1 cellular context compared by ENCODE assay signal in the genomic region with DNA sequence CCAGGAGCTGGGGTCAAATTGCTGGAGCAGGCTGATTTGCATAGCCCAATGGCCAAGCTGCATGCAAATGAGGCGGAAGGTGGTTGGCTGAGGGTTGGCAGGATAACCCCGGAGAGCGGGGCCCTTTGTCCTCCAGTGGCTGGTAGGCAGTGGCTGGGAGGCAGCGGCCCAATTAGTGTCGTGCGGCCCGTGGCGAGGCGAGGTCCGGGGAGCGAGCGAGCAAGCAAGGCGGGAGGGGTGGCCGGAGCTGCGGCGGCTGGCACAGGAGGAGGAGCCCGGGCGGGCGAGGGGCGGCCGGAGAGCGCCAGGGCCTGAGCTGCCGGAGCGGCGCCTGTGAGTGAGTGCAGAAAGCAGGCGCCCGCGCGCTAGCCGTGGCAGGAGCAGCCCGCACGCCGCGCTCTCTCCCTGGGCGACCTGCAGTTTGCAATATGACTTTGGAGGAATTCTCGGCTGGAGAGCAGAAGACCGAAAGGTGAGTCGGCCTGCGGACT.
TF ChIP-seq lines count a peak whose summit lies in the region.

TSS of gene GADD45A (plus strand) at position 135 of the 491 bp plus-strand sequence. CDS start at position 429, 294 bp downstream.

TF ChIP-seq in GM12878, 131 proteins besides CTCF, POLR2A, EP300 and RAD21 (continued from another document and continues in another):
- TF ChIP-seq ATF2 (IDR thresholded peaks at IDR 0.05; ENCODE audit: low read length) (no peak), MYC (IDR thresholded peaks at IDR 0.05; ENCODE audit: insufficient read depth, insufficient read length, insufficient replicate concordance, low read length, severe bottlenecking) (peak; percentile 58), CBX3 (IDR thresholded peaks at IDR 0.05; ENCODE audit: borderline replicate concordance, low read depth) (no peak), SREBF1 (IDR thresholded peaks at IDR 0.05; ENCODE audit: low read length) (0 out of 2 replicates have a peak, but pooled peaks have one; percentile 14), ZBTB11 (CRISPR knock-in tag; IDR thresholded peaks at IDR 0.05) (peak; percentile 43; the same call in 1 of the 2 replicates), BHLHE40 (IDR thresholded peaks at IDR 0.05; ENCODE audit: borderline replicate concordance in 1 of 2, low read depth in 2 of 2, low read length in 1 of 2) (peak; percentile 63 to 84; a peak in 3 of 4 replicates), SREBF2 (IDR thresholded peaks at IDR 0.05; ENCODE audit: low read length) (no peak), ETV6 (conservative IDR thresholded peaks at IDR 0.05 in 1 of 2, IDR thresholded peaks at IDR 0.05 in 1 of 2; ENCODE audit: borderline replicate concordance in 1 of 2, low read depth in 1 of 2) (no peak), PKNOX1 (IDR thresholded peaks at IDR 0.05) (0 out of 2 replicates have a peak, but pooled peaks have one; percentile 9), CHD2 (IDR thresholded peaks at IDR 0.05; ENCODE audit: borderline replicate concordance, low read depth, low read length) (peak; percentile 64; the same call in 1 of the 2 replicates), TAF1 (IDR thresholded peaks at IDR 0.05; ENCODE audit: borderline replicate concordance, low read depth, low read length) (peak; percentile 99), PRDM15 (CRISPR knock-in tag; IDR thresholded peaks at IDR 0.05) (no peak), SIN3A (IDR thresholded peaks at IDR 0.05; ENCODE audit: low read depth, low read length) (no peak), KLF5 (IDR thresholded peaks at IDR 0.05; ENCODE audit: partially characterized antibody) (peak; percentile 63), MYB (IDR thresholded peaks at IDR 0.05; ENCODE audit: borderline replicate concordance, low read depth, low read length) (no peak), YY1 (IDR thresholded peaks at IDR 0.05; ENCODE audit: low read depth, low read length) (peak; percentile 63), NBN (IDR thresholded peaks at IDR 0.05) (peak; percentile 49; the same call in 1 of the 2 replicates), POLR2AphosphoS5 (IDR thresholded peaks at IDR 0.05; ENCODE audit: low read length) (peak; percentile 99), NRF1 (conservative IDR thresholded peaks at IDR 0.05; ENCODE audit: low read depth, low read length) (no peak), RCOR1 (conservative IDR thresholded peaks at IDR 0.05; ENCODE audit: low read depth, low read length) (0 out of 2 replicates have a peak, but pooled peaks have one; percentile 54), NR2C1 (IDR thresholded peaks at IDR 0.05) (peak; percentile 48; the same call in 1 of the 2 replicates), ATF7 (IDR thresholded peaks at IDR 0.05; ENCODE audit: low read depth) (0 out of 2 replicates have a peak, but pooled peaks have one; percentile 21), POLR2AphosphoS2 (IDR thresholded peaks at IDR 0.05; ENCODE audit: low read depth, low read length) (peak; percentile 99), IKZF2 (IDR thresholded peaks at IDR 0.05) (peak; percentile 31 to 32; a peak in 1 of 4 replicates), CBX5 (IDR thresholded peaks at IDR 0.05; ENCODE audit: low read depth) (no peak; the same call in none of the 2 replicates), GATAD2B (conservative IDR thresholded peaks at IDR 0.05; ENCODE audit: low read depth) (peak; percentile 92; the same call in 1 of the 2 replicates), CREM (IDR thresholded peaks at IDR 0.05; ENCODE audit: low read depth) (peak; percentile 54), HCFC1 (IDR thresholded peaks at IDR 0.05; ENCODE audit: low read length) (no peak), ZSCAN29 (IDR thresholded peaks at IDR 0.05) (no peak), MXI1 (IDR thresholded peaks at IDR 0.05; ENCODE audit: low read depth, low read length) (peak; percentile 65), SMC3 (IDR thresholded peaks at IDR 0.05; ENCODE audit: borderline replicate concordance, low read length) (peak; percentile 31; the same call in 1 of the 2 replicates), HDAC6 (IDR thresholded peaks at IDR 0.05; ENCODE audit: unreplicated experiment) (peak; percentile 14), ZZZ3 (IDR thresholded peaks at IDR 0.05; ENCODE audit: control insufficient read depth, insufficient read length, low read depth) (no peak), LARP7 (IDR thresholded peaks at IDR 0.05) (peak; percentile 97), RELA (IDR thresholded peaks at IDR 0.05; ENCODE audit: borderline replicate concordance, partially characterized antibody) (peak; percentile 24), CBFB (IDR thresholded peaks at IDR 0.05; ENCODE audit: low read depth) (peak; percentile 80), CEBPB (IDR thresholded peaks at IDR 0.05; ENCODE audit: borderline replicate concordance in 1 of 2, low read depth in 2 of 2, low read length in 2 of 2) (no peak), RUNX3 (IDR thresholded peaks at IDR 0.05; ENCODE audit: low read length) (peak; percentile 43; the same call in 1 of the 2 replicates), SMAD1 (IDR thresholded peaks at IDR 0.05; ENCODE audit: low read depth, partially characterized antibody) (peak; percentile 44), BACH1 (IDR thresholded peaks at IDR 0.05; ENCODE audit: borderline replicate concordance) (peak; percentile 95), STAT3 (IDR thresholded peaks at IDR 0.05; ENCODE audit: low read depth, low read length) (no peak), MTA3 (IDR thresholded peaks at IDR 0.05; ENCODE audit: borderline replicate concordance, low read length) (no peak), BRCA1 (IDR thresholded peaks at IDR 0.05; ENCODE audit: low read depth, low read length) (no peak), EZH2 (IDR thresholded peaks at IDR 0.05; ENCODE audit: borderline replicate concordance, control insufficient read depth, low read depth, low read length) (no peak)
- TF ChIP-seq, protein P1, sequence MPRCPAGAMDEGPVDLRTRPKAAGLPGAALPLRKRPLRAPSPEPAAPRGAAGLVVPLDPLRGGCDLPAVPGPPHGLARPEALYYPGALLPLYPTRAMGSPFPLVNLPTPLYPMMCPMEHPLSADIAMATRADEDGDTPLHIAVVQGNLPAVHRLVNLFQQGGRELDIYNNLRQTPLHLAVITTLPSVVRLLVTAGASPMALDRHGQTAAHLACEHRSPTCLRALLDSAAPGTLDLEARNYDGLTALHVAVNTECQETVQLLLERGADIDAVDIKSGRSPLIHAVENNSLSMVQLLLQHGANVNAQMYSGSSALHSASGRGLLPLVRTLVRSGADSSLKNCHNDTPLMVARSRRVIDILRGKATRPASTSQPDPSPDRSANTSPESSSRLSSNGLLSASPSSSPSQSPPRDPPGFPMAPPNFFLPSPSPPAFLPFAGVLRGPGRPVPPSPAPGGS (IDR thresholded peaks at IDR 0.05; ENCODE audit: borderline replicate concordance, insufficient read depth, low read depth, low read length, poor library complexity, severe bottlenecking) = peak; percentile 63
- TF ChIP-seq, protein P2, sequence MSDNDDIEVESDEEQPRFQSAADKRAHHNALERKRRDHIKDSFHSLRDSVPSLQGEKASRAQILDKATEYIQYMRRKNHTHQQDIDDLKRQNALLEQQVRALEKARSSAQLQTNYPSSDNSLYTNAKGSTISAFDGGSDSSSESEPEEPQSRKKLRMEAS (IDR thresholded peaks at IDR 0.05; ENCODE audit: low read depth, low read length) = peak; percentile 75
- TF ChIP-seq, protein P3, sequence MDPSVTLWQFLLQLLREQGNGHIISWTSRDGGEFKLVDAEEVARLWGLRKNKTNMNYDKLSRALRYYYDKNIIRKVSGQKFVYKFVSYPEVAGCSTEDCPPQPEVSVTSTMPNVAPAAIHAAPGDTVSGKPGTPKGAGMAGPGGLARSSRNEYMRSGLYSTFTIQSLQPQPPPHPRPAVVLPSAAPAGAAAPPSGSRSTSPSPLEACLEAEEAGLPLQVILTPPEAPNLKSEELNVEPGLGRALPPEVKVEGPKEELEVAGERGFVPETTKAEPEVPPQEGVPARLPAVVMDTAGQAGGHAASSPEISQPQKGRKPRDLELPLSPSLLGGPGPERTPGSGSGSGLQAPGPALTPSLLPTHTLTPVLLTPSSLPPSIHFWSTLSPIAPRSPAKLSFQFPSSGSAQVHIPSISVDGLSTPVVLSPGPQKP (IDR thresholded peaks at IDR 0.05; ENCODE audit: low read depth, low read length) = 0 out of 2 replicates have a peak, but pooled peaks have one; percentile 53
- TF ChIP-seq, protein P4, sequence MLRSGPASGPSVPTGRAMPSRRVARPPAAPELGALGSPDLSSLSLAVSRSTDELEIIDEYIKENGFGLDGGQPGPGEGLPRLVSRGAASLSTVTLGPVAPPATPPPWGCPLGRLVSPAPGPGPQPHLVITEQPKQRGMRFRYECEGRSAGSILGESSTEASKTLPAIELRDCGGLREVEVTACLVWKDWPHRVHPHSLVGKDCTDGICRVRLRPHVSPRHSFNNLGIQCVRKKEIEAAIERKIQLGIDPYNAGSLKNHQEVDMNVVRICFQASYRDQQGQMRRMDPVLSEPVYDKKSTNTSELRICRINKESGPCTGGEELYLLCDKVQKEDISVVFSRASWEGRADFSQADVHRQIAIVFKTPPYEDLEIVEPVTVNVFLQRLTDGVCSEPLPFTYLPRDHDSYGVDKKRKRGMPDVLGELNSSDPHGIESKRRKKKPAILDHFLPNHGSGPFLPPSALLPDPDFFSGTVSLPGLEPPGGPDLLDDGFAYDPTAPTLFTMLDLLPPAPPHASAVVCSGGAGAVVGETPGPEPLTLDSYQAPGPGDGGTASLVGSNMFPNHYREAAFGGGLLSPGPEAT (IDR thresholded peaks at IDR 0.05; ENCODE audit: low read depth) = no peak
